In the genomic region with DNA sequence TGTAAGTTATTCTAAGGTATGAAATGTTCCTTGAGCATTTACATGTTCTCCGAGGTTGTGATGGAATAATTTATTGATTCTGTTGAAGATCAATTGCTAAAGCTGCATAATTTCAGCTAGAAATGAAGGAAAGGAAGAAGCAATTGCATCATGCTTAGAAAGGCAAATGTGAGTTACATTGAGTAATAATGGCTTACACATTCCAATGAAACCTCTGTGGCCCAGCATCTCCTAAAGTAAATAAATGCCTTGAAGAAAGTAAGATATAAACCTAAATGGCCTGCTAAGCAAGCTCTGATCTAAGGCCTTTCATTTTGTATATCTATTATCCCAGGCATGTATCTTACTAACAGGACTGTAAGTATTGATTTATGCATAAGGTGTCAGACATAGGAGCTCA, we compare ENCODE assay signal across 2 cellular contexts.
TF ChIP-seq lines count a peak whose summit lies in the region.

No MANE protein-coding gene starts in this region.

TF ChIP-seq in WTC11, 78 proteins besides CTCF, POLR2A, EP300 and RAD21 (continued from another document):
- TF ChIP-seq MXD4 (CRISPR knock-in tag; IDR thresholded peaks at IDR 0.05; ENCODE audit: borderline replicate concordance), result no peak
- no peak for TF ChIP-seq ATF1 (CRISPR knock-in tag; IDR thresholded peaks at IDR 0.05)
- TF ChIP-seq, protein P1, sequence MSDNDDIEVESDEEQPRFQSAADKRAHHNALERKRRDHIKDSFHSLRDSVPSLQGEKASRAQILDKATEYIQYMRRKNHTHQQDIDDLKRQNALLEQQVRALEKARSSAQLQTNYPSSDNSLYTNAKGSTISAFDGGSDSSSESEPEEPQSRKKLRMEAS (CRISPR knock-in tag; IDR thresholded peaks at IDR 0.05), result no peak
- no peak for TF ChIP-seq ZNF121 (CRISPR knock-in tag; IDR thresholded peaks at IDR 0.05)
- TF ChIP-seq NR2C2 (CRISPR knock-in tag; IDR thresholded peaks at IDR 0.05), result no peak
- TF ChIP-seq TCF7 (CRISPR knock-in tag; IDR thresholded peaks at IDR 0.05; ENCODE audit: low read depth), result no peak
- TF ChIP-seq, protein P2, sequence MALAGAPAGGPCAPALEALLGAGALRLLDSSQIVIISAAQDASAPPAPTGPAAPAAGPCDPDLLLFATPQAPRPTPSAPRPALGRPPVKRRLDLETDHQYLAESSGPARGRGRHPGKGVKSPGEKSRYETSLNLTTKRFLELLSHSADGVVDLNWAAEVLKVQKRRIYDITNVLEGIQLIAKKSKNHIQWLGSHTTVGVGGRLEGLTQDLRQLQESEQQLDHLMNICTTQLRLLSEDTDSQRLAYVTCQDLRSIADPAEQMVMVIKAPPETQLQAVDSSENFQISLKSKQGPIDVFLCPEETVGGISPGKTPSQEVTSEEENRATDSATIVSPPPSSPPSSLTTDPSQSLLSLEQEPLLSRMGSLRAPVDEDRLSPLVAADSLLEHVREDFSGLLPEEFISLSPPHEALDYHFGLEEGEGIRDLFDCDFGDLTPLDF (CRISPR knock-in tag; IDR thresholded peaks at IDR 0.05), result no peak
- no peak for TF ChIP-seq ZNF671 (CRISPR knock-in tag; IDR thresholded peaks at IDR 0.05)
- TF ChIP-seq CREM (CRISPR knock-in tag; IDR thresholded peaks at IDR 0.05), result no peak
- no peak for TF ChIP-seq MYBL2 (CRISPR knock-in tag; IDR thresholded peaks at IDR 0.05)
- TF ChIP-seq, protein P3, sequence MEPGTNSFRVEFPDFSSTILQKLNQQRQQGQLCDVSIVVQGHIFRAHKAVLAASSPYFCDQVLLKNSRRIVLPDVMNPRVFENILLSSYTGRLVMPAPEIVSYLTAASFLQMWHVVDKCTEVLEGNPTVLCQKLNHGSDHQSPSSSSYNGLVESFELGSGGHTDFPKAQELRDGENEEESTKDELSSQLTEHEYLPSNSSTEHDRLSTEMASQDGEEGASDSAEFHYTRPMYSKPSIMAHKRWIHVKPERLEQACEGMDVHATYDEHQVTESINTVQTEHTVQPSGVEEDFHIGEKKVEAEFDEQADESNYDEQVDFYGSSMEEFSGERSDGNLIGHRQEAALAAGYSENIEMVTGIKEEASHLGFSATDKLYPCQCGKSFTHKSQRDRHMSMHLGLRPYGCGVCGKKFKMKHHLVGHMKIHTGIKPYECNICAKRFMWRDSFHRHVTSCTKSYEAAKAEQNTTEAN (CRISPR knock-in tag; IDR thresholded peaks at IDR 0.05), result no peak
- TF ChIP-seq IRF2 (CRISPR knock-in tag; IDR thresholded peaks at IDR 0.05; ENCODE audit: borderline replicate concordance, low read depth), result no peak
- TF ChIP-seq, protein P4, sequence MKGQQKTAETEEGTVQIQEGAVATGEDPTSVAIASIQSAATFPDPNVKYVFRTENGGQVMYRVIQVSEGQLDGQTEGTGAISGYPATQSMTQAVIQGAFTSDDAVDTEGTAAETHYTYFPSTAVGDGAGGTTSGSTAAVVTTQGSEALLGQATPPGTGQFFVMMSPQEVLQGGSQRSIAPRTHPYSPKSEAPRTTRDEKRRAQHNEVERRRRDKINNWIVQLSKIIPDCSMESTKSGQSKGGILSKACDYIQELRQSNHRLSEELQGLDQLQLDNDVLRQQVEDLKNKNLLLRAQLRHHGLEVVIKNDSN (CRISPR knock-in tag; IDR thresholded peaks at IDR 0.05), result no peak
- TF ChIP-seq, protein P5, sequence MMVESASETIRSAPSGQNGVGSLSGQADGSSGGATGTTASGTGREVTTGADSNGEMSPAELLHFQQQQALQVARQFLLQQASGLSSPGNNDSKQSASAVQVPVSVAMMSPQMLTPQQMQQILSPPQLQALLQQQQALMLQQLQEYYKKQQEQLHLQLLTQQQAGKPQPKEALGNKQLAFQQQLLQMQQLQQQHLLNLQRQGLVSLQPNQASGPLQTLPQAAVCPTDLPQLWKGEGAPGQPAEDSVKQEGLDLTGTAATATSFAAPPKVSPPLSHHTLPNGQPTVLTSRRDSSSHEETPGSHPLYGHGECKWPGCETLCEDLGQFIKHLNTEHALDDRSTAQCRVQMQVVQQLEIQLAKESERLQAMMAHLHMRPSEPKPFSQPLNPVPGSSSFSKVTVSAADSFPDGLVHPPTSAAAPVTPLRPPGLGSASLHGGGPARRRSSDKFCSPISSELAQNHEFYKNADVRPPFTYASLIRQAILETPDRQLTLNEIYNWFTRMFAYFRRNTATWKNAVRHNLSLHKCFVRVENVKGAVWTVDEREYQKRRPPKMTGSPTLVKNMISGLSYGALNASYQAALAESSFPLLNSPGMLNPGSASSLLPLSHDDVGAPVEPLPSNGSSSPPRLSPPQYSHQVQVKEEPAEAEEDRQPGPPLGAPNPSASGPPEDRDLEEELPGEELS (CRISPR knock-in tag; IDR thresholded peaks at IDR 0.05), result no peak
- TF ChIP-seq ESRRA (CRISPR knock-in tag; IDR thresholded peaks at IDR 0.05; ENCODE audit: borderline replicate concordance), result no peak
- no peak for TF ChIP-seq CREB1 (CRISPR knock-in tag; IDR thresholded peaks at IDR 0.05)
- TF ChIP-seq, protein P6, sequence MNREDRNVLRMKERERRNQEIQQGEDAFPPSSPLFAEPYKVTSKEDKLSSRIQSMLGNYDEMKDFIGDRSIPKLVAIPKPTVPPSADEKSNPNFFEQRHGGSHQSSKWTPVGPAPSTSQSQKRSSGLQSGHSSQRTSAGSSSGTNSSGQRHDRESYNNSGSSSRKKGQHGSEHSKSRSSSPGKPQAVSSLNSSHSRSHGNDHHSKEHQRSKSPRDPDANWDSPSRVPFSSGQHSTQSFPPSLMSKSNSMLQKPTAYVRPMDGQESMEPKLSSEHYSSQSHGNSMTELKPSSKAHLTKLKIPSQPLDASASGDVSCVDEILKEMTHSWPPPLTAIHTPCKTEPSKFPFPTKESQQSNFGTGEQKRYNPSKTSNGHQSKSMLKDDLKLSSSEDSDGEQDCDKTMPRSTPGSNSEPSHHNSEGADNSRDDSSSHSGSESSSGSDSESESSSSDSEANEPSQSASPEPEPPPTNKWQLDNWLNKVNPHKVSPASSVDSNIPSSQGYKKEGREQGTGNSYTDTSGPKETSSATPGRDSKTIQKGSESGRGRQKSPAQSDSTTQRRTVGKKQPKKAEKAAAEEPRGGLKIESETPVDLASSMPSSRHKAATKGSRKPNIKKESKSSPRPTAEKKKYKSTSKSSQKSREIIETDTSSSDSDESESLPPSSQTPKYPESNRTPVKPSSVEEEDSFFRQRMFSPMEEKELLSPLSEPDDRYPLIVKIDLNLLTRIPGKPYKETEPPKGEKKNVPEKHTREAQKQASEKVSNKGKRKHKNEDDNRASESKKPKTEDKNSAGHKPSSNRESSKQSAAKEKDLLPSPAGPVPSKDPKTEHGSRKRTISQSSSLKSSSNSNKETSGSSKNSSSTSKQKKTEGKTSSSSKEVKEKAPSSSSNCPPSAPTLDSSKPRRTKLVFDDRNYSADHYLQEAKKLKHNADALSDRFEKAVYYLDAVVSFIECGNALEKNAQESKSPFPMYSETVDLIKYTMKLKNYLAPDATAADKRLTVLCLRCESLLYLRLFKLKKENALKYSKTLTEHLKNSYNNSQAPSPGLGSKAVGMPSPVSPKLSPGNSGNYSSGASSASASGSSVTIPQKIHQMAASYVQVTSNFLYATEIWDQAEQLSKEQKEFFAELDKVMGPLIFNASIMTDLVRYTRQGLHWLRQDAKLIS (CRISPR knock-in tag; IDR thresholded peaks at IDR 0.05; ENCODE audit: borderline replicate concordance), result no peak
- TF ChIP-seq JAZF1 (CRISPR knock-in tag; IDR thresholded peaks at IDR 0.05), result no peak

TF ChIP-seq in HepG2, 621 proteins besides CTCF, POLR2A, EP300 and RAD21 (continued from another document):
- TF ChIP-seq, protein P7, sequence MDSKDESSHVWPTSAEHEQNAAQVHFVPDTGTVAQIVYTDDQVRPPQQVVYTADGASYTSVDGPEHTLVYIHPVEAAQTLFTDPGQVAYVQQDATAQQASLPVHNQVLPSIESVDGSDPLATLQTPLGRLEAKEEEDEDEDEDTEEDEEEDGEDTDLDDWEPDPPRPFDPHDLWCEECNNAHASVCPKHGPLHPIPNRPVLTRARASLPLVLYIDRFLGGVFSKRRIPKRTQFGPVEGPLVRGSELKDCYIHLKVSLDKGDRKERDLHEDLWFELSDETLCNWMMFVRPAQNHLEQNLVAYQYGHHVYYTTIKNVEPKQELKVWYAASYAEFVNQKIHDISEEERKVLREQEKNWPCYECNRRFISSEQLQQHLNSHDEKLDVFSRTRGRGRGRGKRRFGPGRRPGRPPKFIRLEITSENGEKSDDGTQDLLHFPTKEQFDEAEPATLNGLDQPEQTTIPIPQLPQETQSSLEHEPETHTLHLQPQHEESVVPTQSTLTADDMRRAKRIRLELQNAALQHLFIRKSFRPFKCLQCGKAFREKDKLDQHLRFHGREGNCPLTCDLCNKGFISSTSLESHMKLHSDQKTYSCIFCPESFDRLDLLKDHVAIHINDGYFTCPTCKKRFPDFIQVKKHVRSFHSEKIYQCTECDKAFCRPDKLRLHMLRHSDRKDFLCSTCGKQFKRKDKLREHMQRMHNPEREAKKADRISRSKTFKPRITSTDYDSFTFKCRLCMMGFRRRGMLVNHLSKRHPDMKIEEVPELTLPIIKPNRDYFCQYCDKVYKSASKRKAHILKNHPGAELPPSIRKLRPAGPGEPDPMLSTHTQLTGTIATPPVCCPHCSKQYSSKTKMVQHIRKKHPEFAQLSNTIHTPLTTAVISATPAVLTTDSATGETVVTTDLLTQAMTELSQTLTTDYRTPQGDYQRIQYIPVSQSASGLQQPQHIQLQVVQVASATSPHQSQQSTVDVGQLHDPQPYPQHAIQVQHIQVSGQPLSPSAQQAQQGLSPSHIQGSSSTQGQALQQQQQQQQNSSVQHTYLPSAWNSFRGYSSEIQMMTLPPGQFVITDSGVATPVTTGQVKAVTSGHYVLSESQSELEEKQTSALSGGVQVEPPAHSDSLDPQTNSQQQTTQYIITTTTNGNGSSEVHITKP (CRISPR knock-in tag; IDR thresholded peaks at IDR 0.05; ENCODE audit: low read depth), result no peak
- no peak for TF ChIP-seq SETDB1 (CRISPR knock-in tag; IDR thresholded peaks at IDR 0.05; ENCODE audit: borderline replicate concordance)
- no peak for TF ChIP-seq GABPA (IDR thresholded peaks at IDR 0.05; ENCODE audit: low read depth, low read length)
- no peak for TF ChIP-seq GABPA (CRISPR knock-in tag; IDR thresholded peaks at IDR 0.05; ENCODE audit: low read depth)
- no peak for TF ChIP-seq BCL6 (CRISPR knock-in tag; IDR thresholded peaks at IDR 0.05)
- no peak for TF ChIP-seq ZNF468 (CRISPR knock-in tag; IDR thresholded peaks at IDR 0.05)
- no peak for TF ChIP-seq ZNF841 (CRISPR knock-in tag; IDR thresholded peaks at IDR 0.05; ENCODE audit: borderline replicate concordance)
- no peak for TF ChIP-seq JDP2 (CRISPR knock-in tag; IDR thresholded peaks at IDR 0.05; ENCODE audit: borderline replicate concordance)
- TF ChIP-seq, protein P8, sequence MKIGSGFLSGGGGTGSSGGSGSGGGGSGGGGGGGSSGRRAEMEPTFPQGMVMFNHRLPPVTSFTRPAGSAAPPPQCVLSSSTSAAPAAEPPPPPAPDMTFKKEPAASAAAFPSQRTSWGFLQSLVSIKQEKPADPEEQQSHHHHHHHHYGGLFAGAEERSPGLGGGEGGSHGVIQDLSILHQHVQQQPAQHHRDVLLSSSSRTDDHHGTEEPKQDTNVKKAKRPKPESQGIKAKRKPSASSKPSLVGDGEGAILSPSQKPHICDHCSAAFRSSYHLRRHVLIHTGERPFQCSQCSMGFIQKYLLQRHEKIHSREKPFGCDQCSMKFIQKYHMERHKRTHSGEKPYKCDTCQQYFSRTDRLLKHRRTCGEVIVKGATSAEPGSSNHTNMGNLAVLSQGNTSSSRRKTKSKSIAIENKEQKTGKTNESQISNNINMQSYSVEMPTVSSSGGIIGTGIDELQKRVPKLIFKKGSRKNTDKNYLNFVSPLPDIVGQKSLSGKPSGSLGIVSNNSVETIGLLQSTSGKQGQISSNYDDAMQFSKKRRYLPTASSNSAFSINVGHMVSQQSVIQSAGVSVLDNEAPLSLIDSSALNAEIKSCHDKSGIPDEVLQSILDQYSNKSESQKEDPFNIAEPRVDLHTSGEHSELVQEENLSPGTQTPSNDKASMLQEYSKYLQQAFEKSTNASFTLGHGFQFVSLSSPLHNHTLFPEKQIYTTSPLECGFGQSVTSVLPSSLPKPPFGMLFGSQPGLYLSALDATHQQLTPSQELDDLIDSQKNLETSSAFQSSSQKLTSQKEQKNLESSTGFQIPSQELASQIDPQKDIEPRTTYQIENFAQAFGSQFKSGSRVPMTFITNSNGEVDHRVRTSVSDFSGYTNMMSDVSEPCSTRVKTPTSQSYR (CRISPR knock-in tag; IDR thresholded peaks at IDR 0.05; ENCODE audit: borderline replicate concordance), result no peak
